17 cellular contexts compared by ENCODE assay signal in genomic region chr10:12455774-12456173, GRCh38.
DNase-seq lines count a peak whose midpoint lies in the region; ATAC-seq lines count a peak whose summit lies in the region.
"Had no signal": no experiment of that assay in that cellular context is flagged by ENCODE, and none has a peak within 500 bp of the region (broad histone marks: within the 10 kb centered on the region; RNA-seq: fewer than 3 reads in every experiment).

No MANE protein-coding gene starts in this region.

- no peaks in the 10 kb centered on the region for H3K9me3 Mint-ChIP-seq in stimulated activated naive B cell treated with anti-CD40 and anti-IgM and Interleukin-4, amounts not matched to agents 10 μg/mL and 1 μg/mL and 100 μg/mL, for 72 hours
- H3K9me3 Mint-ChIP-seq: CD4-positive, CD25-positive, alpha-beta regulatory T cell; T-helper 2 cell treated with Interferon-gamma antibody and Interleukin-4, amounts not matched to agents 5 μg/mL and 100 μg/mL, for 36 hours had no signal

- no peak for ATAC-seq in stimulated activated naive B cell treated with anti-CD40 and anti-IgM and Interleukin-4, amounts not matched to agents 10 μg/mL and 1 μg/mL and 100 μg/mL, for 72 hours (replicated peaks)
- ATAC-seq in stimulated activated naive CD8-positive, alpha-beta T cell treated with anti-CD3 and anti-CD28 coated beads, Interleukin-15, Interleukin-2, amounts not matched to agents 100 U/mL and 50 U/mL, for 24 hours = no peak

- H3K4me3 Mint-ChIP-seq in stimulated activated naive B cell treated with anti-CD40 and anti-IgM and Interleukin-4, amounts not matched to agents 10 μg/mL and 1 μg/mL and 100 μg/mL, for 72 hours = no peak overlapping the region
- H3K4me3 Mint-ChIP-seq: CD4-positive, CD25-positive, alpha-beta regulatory T cell; T-helper 2 cell treated with Interferon-gamma antibody and Interleukin-4, amounts not matched to agents 5 μg/mL and 100 μg/mL, for 36 hours had no signal

- peaks cover 28 to 54% of the 10 kb centered on the region in 2 donors for H3K4me1 Mint-ChIP-seq in stimulated activated naive B cell treated with anti-CD40 and anti-IgM and Interleukin-4, amounts not matched to agents 10 μg/mL and 1 μg/mL and 100 μg/mL, for 72 hours

- no peaks in the 10 kb centered on the region for H3K27me3 Mint-ChIP-seq in stimulated activated naive B cell treated with anti-CD40 and anti-IgM and Interleukin-4, amounts not matched to agents 10 μg/mL and 1 μg/mL and 100 μg/mL, for 72 hours
- H3K27me3 Mint-ChIP-seq: CD4-positive, CD25-positive, alpha-beta regulatory T cell had no signal

- DNase-seq in DMS53 (lab: John Stamatoyannopoulos, UW) = peak; percentile 51
- DNase-seq in DMS53 treated with DMSO at 0.1 percent for 48 hours (lab: John Stamatoyannopoulos, UW; ENCODE audit: unreplicated experiment) = no peak
- peak; percentile 71 for DNase-seq in NCI-H748 treated with DMSO at 0.1 percent for 48 hours (lab: John Stamatoyannopoulos, UW)
- peak; percentile 8 for DNase-seq in fibroblast of peridontal ligament (ENCODE audit: extremely low read depth)
- DNase-seq in stimulated activated naive B cell treated with anti-CD40 and anti-IgM and Interleukin-4, amounts not matched to agents 10 μg/mL and 1 μg/mL and 100 μg/mL, for 72 hours = no peak
- DNase-seq in NCI-H128 (lab: John Stamatoyannopoulos, UW; ENCODE audit: unreplicated experiment) = no peak
- DNase-seq in HuH-7.5 (ENCODE audit: low spot score) = no peak
- DNase-seq in stimulated activated naive CD8-positive, alpha-beta T cell treated with anti-CD3 and anti-CD28 coated beads, Interleukin-15, Interleukin-2, amounts not matched to agents 100 U/mL and 50 U/mL, for 24 hours = no peak
- DNase-seq: activated gamma-delta T cell; CD4-positive, CD25-positive, alpha-beta regulatory T cell; cortex of kidney; head of caudate nucleus; midbrain; NCI-H1105; NCI-H446; thyroid gland had no signal

- H3K36me3 Mint-ChIP-seq in stimulated activated naive B cell treated with anti-CD40 and anti-IgM and Interleukin-4, amounts not matched to agents 10 μg/mL and 1 μg/mL and 100 μg/mL, for 72 hours = peaks cover 0 to 16% of the 10 kb centered on the region in 2 donors

- H3K27ac Mint-ChIP-seq in stimulated activated naive B cell treated with anti-CD40 and anti-IgM and Interleukin-4, amounts not matched to agents 10 μg/mL and 1 μg/mL and 100 μg/mL, for 72 hours = peak overlapping the region; percentile 17
- H3K27ac Mint-ChIP-seq: T-helper 2 cell treated with Interferon-gamma antibody and Interleukin-4, amounts not matched to agents 5 μg/mL and 100 μg/mL, for 36 hours had no signal

Comparison
In these comparisons a context has a peak if more than half of its experiments do, and no peak if none do; other contexts are left out.
1. DNase-seq: peak in DMS53 (single experiment), NCI-H748 treated with DMSO at 0.1 percent for 48 hours (single experiment) and fibroblast of peridontal ligament (single experiment); none in DMS53 treated with DMSO at 0.1 percent for 48 hours (single experiment), stimulated activated naive B cell treated with anti-CD40 and anti-IgM and Interleukin-4, amounts not matched to agents 10 μg/mL and 1 μg/mL and 100 μg/mL, for 72 hours (single experiment), NCI-H128 (single experiment), HuH-7.5 (single experiment) and stimulated activated naive CD8-positive, alpha-beta T cell treated with anti-CD3 and anti-CD28 coated beads, Interleukin-15, Interleukin-2, amounts not matched to agents 100 U/mL and 50 U/mL, for 24 hours (single experiment).